1 cellular context compared by ENCODE assay signal in genomic region chr11:104570088-104570701, GRCh38.
TF ChIP-seq lines count a peak whose summit lies in the region.

No MANE protein-coding gene starts in this region.

TF ChIP-seq in WTC11, 78 proteins besides CTCF, POLR2A, EP300 and RAD21 (continued from another document):
- TF ChIP-seq ATF6 (CRISPR knock-in tag; IDR thresholded peaks at IDR 0.05) (no peak), ERG (CRISPR knock-in tag; IDR thresholded peaks at IDR 0.05) (no peak), CBFB (CRISPR knock-in tag; IDR thresholded peaks at IDR 0.05; ENCODE audit: low read depth) (no peak)
